In the genomic region with DNA sequence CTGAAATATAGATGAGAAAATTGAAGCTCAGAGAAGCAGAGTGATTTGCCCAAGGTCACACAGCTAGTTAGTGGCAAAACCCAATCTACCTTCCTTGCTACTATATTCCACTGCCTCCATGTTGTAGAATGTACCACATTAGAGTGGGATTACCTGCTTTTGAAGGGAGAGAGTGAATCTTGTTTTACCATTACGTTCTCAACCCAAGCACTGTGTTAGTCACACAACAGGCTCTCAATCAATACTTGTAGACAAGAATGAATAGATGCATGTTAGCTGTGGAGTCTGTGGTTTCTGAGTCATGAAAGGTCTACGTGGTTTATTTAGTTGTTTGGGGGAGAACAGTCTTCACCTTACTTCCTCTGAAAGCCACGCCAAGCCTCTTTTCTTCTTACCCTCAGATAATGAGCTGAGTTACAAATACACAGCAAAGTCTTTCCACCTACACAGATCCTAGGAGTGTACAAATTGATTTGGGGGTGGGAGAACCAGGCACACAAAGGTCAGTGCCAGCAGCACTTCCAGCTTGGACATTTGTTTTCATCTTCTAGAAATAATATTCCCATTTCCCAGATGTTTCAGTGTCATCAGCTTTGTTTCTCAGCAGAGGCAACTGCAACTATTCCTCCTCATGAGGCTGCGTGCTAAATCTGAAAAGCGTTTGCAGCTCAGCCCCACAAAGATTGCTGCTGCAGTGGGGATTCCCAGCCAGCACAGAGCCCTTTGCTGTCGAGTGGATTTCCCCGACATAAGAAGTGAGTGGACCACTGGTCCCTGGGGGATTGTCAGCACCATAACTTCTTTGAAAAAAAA, we compare ENCODE assay signal across 8 cellular contexts.
DNase-seq lines count a peak whose midpoint lies in the region; FAIRE-seq and TF ChIP-seq lines count a peak whose summit lies in the region.

No MANE protein-coding gene starts in this region.

- H3K4me1 Mint-ChIP-seq in HFFc6 (ENCODE audit: low read depth), result peaks cover 17% of the 10 kb centered on the region

- TF ChIP-seq CTCF in HFFc6 (IDR thresholded peaks at IDR 0.05), result no peak
- TF ChIP-seq CTCF in NB4 (IDR thresholded peaks at IDR 0.05; ENCODE audit: low read depth, low read length), result no peak
- no peak for TF ChIP-seq CTCF in spleen (IDR thresholded peaks at IDR 0.05 in 8 of 11, conservative IDR thresholded peaks at IDR 0.05 in 3 of 11)

- peaks cover 2% of the 10 kb centered on the region; the same call in 1 of the 2 replicates for H3K27me3 Mint-ChIP-seq in HFFc6 (ENCODE audit: insufficient read depth)

- no peaks in the 10 kb centered on the region for H3K9me3 ChIP-seq in spleen

- peak; percentile 99 for FAIRE-seq in GM12891 (lab: Jason Lieb, UNC)

- no peak for DNase-seq in GM12891 (ENCODE audit: insufficient read length, low spot score)
- peak; percentile 73 for DNase-seq in HFFc6
- DNase-seq in NB4 (ENCODE audit: low read depth), result peak; percentile 85
- peak; percentile 88 for DNase-seq in activated effector memory CD4-positive, alpha-beta T cell treated with anti-CD3 and anti-CD28 coated beads, Interleukin-2, amount 50 U/mL, for 16 hours
- peak; percentile 75 for DNase-seq in spleen
- DNase-seq in SKM-1 treated with dmso at 0.1 percent for 144 hours (lab: John Stamatoyannopoulos, UW; ENCODE audit: unreplicated experiment), result no peak
- DNase-seq in D341Med (ENCODE audit: low spot score), result no peak
- no peak for DNase-seq in NCI-H510A treated with DMSO at 0.1 percent for 48 hours (lab: John Stamatoyannopoulos, UW)

- peak overlapping the region; percentile 7; the same call in 1 of the 2 replicates for H3K27ac Mint-ChIP-seq in HFFc6

- 34 to 54% (median 49%) methylated on average over 7 of the region's 7 CpGs for WGBS in spleen, 5 donors

- H3K4me3 Mint-ChIP-seq in HFFc6, result no peak overlapping the region

- H3K9me3 Mint-ChIP-seq in HFFc6, result no peaks in the 10 kb centered on the region

- no peaks in the 10 kb centered on the region for H3K27me3 ChIP-seq in spleen (replicated peaks in 1 of 7)

- no peak for TF ChIP-seq POLR2A in GM12891 (IDR thresholded peaks at IDR 0.05; ENCODE audit: low read depth, low read length)
- no peak for TF ChIP-seq POLR2A in NB4 (IDR thresholded peaks at IDR 0.05; ENCODE audit: extremely low read depth, insufficient read length)
- TF ChIP-seq POLR2A in spleen (IDR thresholded peaks at IDR 0.05), result no peak

- intact Hi-C loops in spleen (cut with DNase I; ENCODE audit: low total_unique reads), result no loop called here

- peak overlapping the region in 5 of 8 donors; percentile 32 to 68 (median 51) for H3K27ac ChIP-seq in spleen

- no peaks in the 10 kb centered on the region for H3K36me3 ChIP-seq in spleen

- peaks cover 9 to 46% (median 27%) of the 10 kb centered on the region in 6 donors for H3K4me1 ChIP-seq in spleen

- H3K4me3 ChIP-seq in NB4 (ENCODE audit: low read depth, low read length) (no peak overlapping the region), spleen (no peak overlapping the region)

- H3K36me3 Mint-ChIP-seq in HFFc6 (ENCODE audit: low read depth), result no peaks in the 10 kb centered on the region

TF ChIP-seq in GM12891, 5 proteins besides CTCF, POLR2A, EP300 and RAD21:
- TF ChIP-seq SPI1 (IDR thresholded peaks at IDR 0.05; ENCODE audit: low read depth, low read length), result peak; percentile 50
- TF ChIP-seq POU2F2 (IDR thresholded peaks at IDR 0.05; ENCODE audit: low read depth, low read length), result peak; percentile 82
- no peak for TF ChIP-seq PAX5 (IDR thresholded peaks at IDR 0.05; ENCODE audit: insufficient read depth, low read length, severe bottlenecking)
- TF ChIP-seq POLR2AphosphoS5 (IDR thresholded peaks at IDR 0.05; ENCODE audit: low read depth, low read length), result peak; percentile 73
- peak; percentile 61; the same call in 1 of the 2 replicates for TF ChIP-seq TAF1 (IDR thresholded peaks at IDR 0.05; ENCODE audit: low read depth, low read length)

Comparison
In these comparisons a context has a peak if more than half of its experiments do, and no peak if none do; other contexts are left out.
1. DNase-seq: peak in HFFc6 (single experiment), NB4 (single experiment), activated effector memory CD4-positive, alpha-beta T cell treated with anti-CD3 and anti-CD28 coated beads, Interleukin-2, amount 50 U/mL, for 16 hours (single experiment) and spleen (single experiment); none in GM12891 (single experiment), SKM-1 treated with dmso at 0.1 percent for 144 hours (single experiment), D341Med (single experiment) and NCI-H510A treated with DMSO at 0.1 percent for 48 hours (single experiment).